ENCODE assay signal across 9 cellular contexts in the genomic region with DNA sequence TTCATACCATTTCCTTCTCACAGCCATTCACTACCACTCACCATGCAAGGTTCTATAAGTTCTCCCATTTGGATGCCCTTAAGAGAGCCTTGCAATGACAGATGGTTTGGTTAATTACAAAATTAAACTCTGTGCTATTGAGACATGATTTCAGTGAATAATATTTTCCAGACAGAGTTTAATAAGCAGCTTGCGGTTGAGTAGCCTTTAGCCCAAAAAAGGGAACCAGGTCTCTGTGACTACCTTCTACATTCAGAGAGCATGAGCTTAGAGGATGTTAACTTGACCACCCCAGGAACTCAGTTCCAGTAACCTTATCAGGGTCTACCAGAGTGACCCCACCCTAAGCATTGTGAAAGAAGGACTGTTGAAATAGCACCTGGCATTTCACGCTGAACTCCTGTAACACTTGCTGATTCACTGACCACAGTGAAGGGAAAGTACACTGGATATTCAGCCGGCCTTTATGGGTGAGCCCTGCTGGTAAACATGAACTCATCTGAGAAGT.
A peak's percentile ranks its signal among the peaks of the same experiment; 100 is the strongest.
DNase-seq lines count a peak whose midpoint lies in the region; ATAC-seq, FAIRE-seq and TF ChIP-seq lines count a peak whose summit lies in the region.
"Had no signal": no experiment of that assay in that cellular context is flagged by ENCODE, and none has a peak within 500 bp of the region (broad histone marks: within the 10 kb centered on the region; RNA-seq: fewer than 3 reads in every experiment).

No MANE protein-coding gene starts in this region.

- no peak for FAIRE-seq in D721Med (lab: Jason Lieb, UNC)

- TF ChIP-seq POLR2A in tibial nerve (IDR thresholded peaks at IDR 0.05): no peak

- H3K27ac Mint-ChIP-seq in T-helper 17 cell: no peak overlapping the region
- no peak overlapping the region for H3K27ac Mint-ChIP-seq in T-helper 2 cell treated with Interferon-gamma antibody and Interleukin-4, amounts not matched to agents 5 μg/mL and 100 μg/mL, for 36 hours

- no peaks in the 10 kb centered on the region for H3K27me3 ChIP-seq in tibial nerve
- H3K27me3 ChIP-seq: adrenal gland had no signal

- no peaks in the 10 kb centered on the region for H3K9me3 ChIP-seq in T-helper 17 cell (ENCODE audit: control insufficient read depth, low read length, poor library complexity, severe bottlenecking)
- H3K9me3 ChIP-seq in tibial nerve: no peaks in the 10 kb centered on the region
- H3K9me3 ChIP-seq: adrenal gland had no signal

- H3K4me1 Mint-ChIP-seq in T-helper 17 cell: no peaks in the 10 kb centered on the region
- H3K4me1 Mint-ChIP-seq in T-helper 2 cell treated with Interferon-gamma antibody and Interleukin-4, amounts not matched to agents 5 μg/mL and 100 μg/mL, for 36 hours (ENCODE audit: low read depth): no peaks in the 10 kb centered on the region

- no peaks in the 10 kb centered on the region for H3K4me1 ChIP-seq in tibial nerve
- H3K4me1 ChIP-seq: adrenal gland had no signal

- no peak for TF ChIP-seq CTCF in D721Med (IDR thresholded peaks at IDR 0.05; ENCODE audit: insufficient read depth, missing control alignments)
- no peak for TF ChIP-seq CTCF in tibial nerve (IDR thresholded peaks at IDR 0.05)

- H3K36me3 Mint-ChIP-seq in T-helper 17 cell (ENCODE audit: low read depth): no peaks in the 10 kb centered on the region
- no peaks in the 10 kb centered on the region for H3K36me3 Mint-ChIP-seq in T-helper 2 cell treated with Interferon-gamma antibody and Interleukin-4, amounts not matched to agents 5 μg/mL and 100 μg/mL, for 36 hours (ENCODE audit: low read depth)

- 75 to 86% methylated on average over 3 of the region's 3 CpGs for WGBS in tibial nerve, 2 donors

- no peak overlapping the region for H3K4me3 Mint-ChIP-seq in T-helper 17 cell
- no peak overlapping the region for H3K4me3 Mint-ChIP-seq in T-helper 2 cell treated with Interferon-gamma antibody and Interleukin-4, amounts not matched to agents 5 μg/mL and 100 μg/mL, for 36 hours

- H3K9me3 Mint-ChIP-seq in T-helper 2 cell treated with Interferon-gamma antibody and Interleukin-4, amounts not matched to agents 5 μg/mL and 100 μg/mL, for 36 hours: no peaks in the 10 kb centered on the region

- TF ChIP-seq EP300 in tibial nerve (IDR thresholded peaks at IDR 0.05): no peak

- H3K27me3 Mint-ChIP-seq in T-helper 17 cell: no peaks in the 10 kb centered on the region
- H3K27me3 Mint-ChIP-seq in T-helper 2 cell treated with Interferon-gamma antibody and Interleukin-4, amounts not matched to agents 5 μg/mL and 100 μg/mL, for 36 hours (ENCODE audit: low read depth): no peaks in the 10 kb centered on the region

- ATAC-seq in GM19351 (IDR thresholded peaks at IDR 0.05; ENCODE audit: unreplicated experiment): peak; percentile 90
- ATAC-seq in HG03342 (IDR thresholded peaks at IDR 0.05; ENCODE audit: unreplicated experiment): peak; percentile 93
- ATAC-seq in T-helper 17 cell: peak; percentile 53

- DNase-seq in AG20443 (ENCODE audit: low spot score) (peak; percentile 50), T-helper 17 cell (no peak), myocyte (ENCODE audit: low read depth) (peak; percentile 86), D721Med (ENCODE audit: insufficient read length, low spot score) (no peak), tibial nerve (ENCODE audit: low spot score in 2 of 2) (no peak)
- no peak for DNase-seq in T-helper 2 cell treated with Interferon-gamma antibody and Interleukin-4, amounts not matched to agents 5 μg/mL and 100 μg/mL, for 36 hours (ENCODE audit: low spot score)

- no peak overlapping the region for H3K27ac ChIP-seq in tibial nerve
- H3K27ac ChIP-seq: adrenal gland had no signal

- H3K4me3 ChIP-seq in tibial nerve: no peak overlapping the region
- H3K4me3 ChIP-seq: adrenal gland had no signal

- no peaks in the 10 kb centered on the region for H3K36me3 ChIP-seq in tibial nerve
- H3K36me3 ChIP-seq: adrenal gland had no signal

Comparison
In these comparisons a context has a peak if more than half of its experiments do, and no peak if none do; other contexts are left out.
1. DNase-seq: peak in AG20443 (single experiment) and myocyte (single experiment); none in T-helper 17 cell (0 of 3), D721Med (single experiment), T-helper 2 cell treated with Interferon-gamma antibody and Interleukin-4, amounts not matched to agents 5 μg/mL and 100 μg/mL, for 36 hours (single experiment) and tibial nerve (0 of 2).
2. Peak in every context shown above with its lines, with median percentiles within 50 percentile points of each other: ATAC-seq.